2 cellular contexts compared by ENCODE assay signal in genomic region chr5:131450941-131451340, GRCh38.
TF ChIP-seq lines count a peak whose summit lies in the region.

No MANE protein-coding gene starts in this region.

TF ChIP-seq in HEK293, 187 proteins besides CTCF, POLR2A, EP300 and RAD21 (continued from another document):
- TF ChIP-seq, protein P1, sequence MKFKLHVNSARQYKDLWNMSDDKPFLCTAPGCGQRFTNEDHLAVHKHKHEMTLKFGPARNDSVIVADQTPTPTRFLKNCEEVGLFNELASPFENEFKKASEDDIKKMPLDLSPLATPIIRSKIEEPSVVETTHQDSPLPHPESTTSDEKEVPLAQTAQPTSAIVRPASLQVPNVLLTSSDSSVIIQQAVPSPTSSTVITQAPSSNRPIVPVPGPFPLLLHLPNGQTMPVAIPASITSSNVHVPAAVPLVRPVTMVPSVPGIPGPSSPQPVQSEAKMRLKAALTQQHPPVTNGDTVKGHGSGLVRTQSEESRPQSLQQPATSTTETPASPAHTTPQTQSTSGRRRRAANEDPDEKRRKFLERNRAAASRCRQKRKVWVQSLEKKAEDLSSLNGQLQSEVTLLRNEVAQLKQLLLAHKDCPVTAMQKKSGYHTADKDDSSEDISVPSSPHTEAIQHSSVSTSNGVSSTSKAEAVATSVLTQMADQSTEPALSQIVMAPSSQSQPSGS (tag by site-specific recombination; IDR thresholded peaks at IDR 0.05; ENCODE audit: low read depth) = peak; percentile 45; the same call in 1 of the 2 replicates

TF ChIP-seq in GM23338, 12 proteins besides CTCF, POLR2A, EP300 and RAD21 (continued from another document):
- no peak for TF ChIP-seq REST (IDR thresholded peaks at IDR 0.05; ENCODE audit: unreplicated experiment)
- no peak for TF ChIP-seq STAT1 (IDR thresholded peaks at IDR 0.05; ENCODE audit: unreplicated experiment)
- no peak for TF ChIP-seq NANOG (IDR thresholded peaks at IDR 0.05; ENCODE audit: borderline replicate concordance)
- no peak for TF ChIP-seq POLR2AphosphoS5 (IDR thresholded peaks at IDR 0.05; ENCODE audit: low read depth)
- TF ChIP-seq EZH2 (IDR thresholded peaks at IDR 0.05; ENCODE audit: low read depth, unreplicated experiment) = no peak
- no peak for TF ChIP-seq CREB1 (CRISPR knock-in tag; IDR thresholded peaks at IDR 0.05; ENCODE audit: low read depth)
- TF ChIP-seq ZNF462 (CRISPR knock-in tag; IDR thresholded peaks at IDR 0.05) = no peak
- TF ChIP-seq JUNB (IDR thresholded peaks at IDR 0.05; ENCODE audit: unreplicated experiment) = no peak
TF ChIP-seq in GM23338: peak in this region for 0.
